8 cellular contexts compared by ENCODE assay signal in genomic region chr19:41951686-41952172, GRCh38. TPM values are rescaled to one million over a fixed set of nuclear protein-coding genes. Genes with fewer than 3 reads are reported as not detected.
A peak's percentile ranks its signal among the peaks of the same experiment; 100 is the strongest.
DNase-seq lines count a peak whose midpoint lies in the region; ATAC-seq and TF ChIP-seq lines count a peak whose summit lies in the region.

No MANE protein-coding gene starts in this region.

- intact Hi-C loops in dorsolateral prefrontal cortex (cut with DNase I): loop anchor here in 1 of 2 donors (2.0 to 10.0 kb wide), 3 partner anchors 81 to 1507 kb away; partner anchors contain the start of genes SERTAD3 and ZNF526

- H3K9me3 ChIP-seq in lung (ENCODE audit: control insufficient read depth in 2 of 2, insufficient read depth in 1 of 2, low read length in 1 of 2): no peaks in the 10 kb centered on the region

- H3K27ac ChIP-seq in dorsolateral prefrontal cortex (no peak overlapping the region), lung (ENCODE audit: low read depth in 1 of 2, low read length in 1 of 2) (no peak overlapping the region)

- WGBS in lung, 2 donors: 3 to 6% methylated on average over 9 to 12 of the region's 12 CpGs

- H3K27me3 ChIP-seq in dorsolateral prefrontal cortex: peaks cover 0 to 2% (median 0%) of the 10 kb centered on the region in 45 donors
- H3K27me3 ChIP-seq in lung (ENCODE audit: control insufficient read depth, insufficient read depth): no peaks in the 10 kb centered on the region

- H3K36me3 ChIP-seq in lung (ENCODE audit: control insufficient read depth in 2 of 2, insufficient read depth in 2 of 2, low read length in 2 of 2): peaks cover 0 to 8% of the 10 kb centered on the region in 2 donors

- DNase-seq in AG08395 (ENCODE audit: low spot score) (peak; percentile 89), GM19238 (ENCODE audit: insufficient read length, low spot score) (peak; percentile 87), NCI-H446 (lab: John Stamatoyannopoulos, UW) (peak; percentile 76 to 90), dorsolateral prefrontal cortex (peak; percentile 63 to 83 (median 74)), lung (ENCODE audit: low spot score) (peak; percentile 82)
- peak; percentile 90 for DNase-seq in activated CD4-positive, alpha-beta T cell treated with anti-CD3 and anti-CD28 coated beads, Interleukin-2, amount 50 U/mL, for 1 hour
- peak; percentile 73 for DNase-seq in stimulated activated CD8-positive, alpha-beta memory T cell treated with anti-CD3 and anti-CD28 coated beads, Interleukin-12 subunit alpha, Interleukin-12 subunit beta, amount 100 ng/mL, for 4 hours (ENCODE audit: low read depth)

- H3K4me3 ChIP-seq in dorsolateral prefrontal cortex: no peak overlapping the region
- H3K4me3 ChIP-seq in lung: no peak overlapping the region

- TF ChIP-seq CTCF in dorsolateral prefrontal cortex (IDR thresholded peaks at IDR 0.05 in 54 of 56, conservative IDR thresholded peaks at IDR 0.05 in 2 of 56; ENCODE audit: low read depth in 1 of 56, partially characterized antibody in 56 of 56): peak; percentile 90 to 100 (median 97)
- peak; percentile 92 for TF ChIP-seq CTCF in lung (IDR thresholded peaks at IDR 0.05; ENCODE audit: control extremely low read depth, extremely low read depth)

- ATAC-seq in lung (ENCODE audit: insufficient read depth, low FRiP score) (peak; percentile 59), GM21447 (IDR thresholded peaks at IDR 0.05; ENCODE audit: unreplicated experiment) (no peak)

- H3K4me1 ChIP-seq in lung (ENCODE audit: control insufficient read depth in 2 of 2, insufficient read depth in 2 of 2, low read length in 2 of 2): no peaks in the 10 kb centered on the region

RNA-seq across cellular contexts. Expression of gene RABAC1, which starts 7.4 kb away (rescaled TPM):
- total RNA-seq in dorsolateral prefrontal cortex: 100 to 1,000 TPM; 113 to 188 (median 144) TPM
- total RNA-seq in lung: 100 to 1,000 TPM in 1 of 2 donors, 10 to 100 TPM in 1; 87.9 to 284 TPM
- 100 to 1,000 TPM; 242 to 291 TPM for polyA plus RNA-seq in lung

RNA-seq across cellular contexts. Expression of gene ERFL, which starts 23.5 kb away (rescaled TPM):
- 1 to 10 TPM in 51 of 120 experiments, under 1 TPM in 67, not detected in 2; 0.22 to 3.2 (median 0.95) TPM for total RNA-seq in dorsolateral prefrontal cortex
- under 1 TPM in 1 of 2 donors, not detected in 1; 0.67 TPM for total RNA-seq in lung
- polyA plus RNA-seq in lung: under 1 TPM; 0.16 to 0.37 TPM

RNA-seq across cellular contexts. Expression of gene ATP1A3, which starts 42.3 kb away (rescaled TPM):
- total RNA-seq in dorsolateral prefrontal cortex (100 to 1,000 TPM; 156 to 918 (median 662) TPM), lung (under 1 TPM; 0.09 to 0.40 TPM)
- polyA plus RNA-seq in lung: under 1 TPM; 0.10 to 0.16 TPM

Comparison
In these comparisons a context has a peak if more than half of its experiments do, and no peak if none do; other contexts are left out.
1. RNA of gene ATP1A3, which starts 42.3 kb away (total RNA-seq): 156 to 918 TPM in dorsolateral prefrontal cortex; 0.09 to 0.40 TPM in lung; every median in the first group is over 100 times any median in the second.
2. Peak in every context shown above with its lines, with median percentiles within 50 percentile points of each other: DNase-seq.